8 cellular contexts compared by ENCODE assay signal in genomic region chr6:26031151-26031594, GRCh38. TPM values are rescaled to one million over a fixed set of nuclear protein-coding genes. Genes with fewer than 3 reads are reported as not detected.
DNase-seq lines count a peak whose midpoint lies in the region; TF ChIP-seq lines count a peak whose summit lies in the region.

No MANE protein-coding gene starts in this region.

- H3K27me3 Mint-ChIP-seq in osteocyte (ENCODE audit: unreplicated experiment): no peaks in the 10 kb centered on the region

- intact Hi-C loops in posterior vena cava (cut with DNase I): no loop called here
- intact Hi-C loops in ascending aorta (cut with DNase I): loop anchor here (5.0 kb wide), 1 partner anchor 166 kb away; a partner anchor contains a TSS

- H3K4me1 Mint-ChIP-seq in osteocyte (ENCODE audit: unreplicated experiment): peaks cover 48% of the 10 kb centered on the region

- TF ChIP-seq CTCF in choroid plexus epithelial cell (conservative IDR thresholded peaks at IDR 0.05; ENCODE audit: low read depth, low read length): no peak
- TF ChIP-seq CTCF in osteocyte (IDR thresholded peaks at IDR 0.05): no peak
- no peak for TF ChIP-seq CTCF in ascending aorta (IDR thresholded peaks at IDR 0.05)

- peak overlapping the region; percentile 86 for H3K4me3 Mint-ChIP-seq in osteocyte (ENCODE audit: unreplicated experiment)

- H3K27ac Mint-ChIP-seq in osteocyte (ENCODE audit: unreplicated experiment): peak overlapping the region; percentile 95

- no peaks in the 10 kb centered on the region for H3K36me3 ChIP-seq in ascending aorta

- H3K4me3 ChIP-seq in choroid plexus epithelial cell (ENCODE audit: low read depth, low read length) (peak overlapping the region; percentile 61), ascending aorta (peak overlapping the region in 1 of 2 donors; percentile 79)

- no peaks in the 10 kb centered on the region for H3K9me3 Mint-ChIP-seq in osteocyte (ENCODE audit: unreplicated experiment)

- DNase-seq in NCI-H1092 treated with DMSO at 0.1 percent for 48 hours (lab: John Stamatoyannopoulos, UW): peak; percentile 37
- no peak for DNase-seq in NCI-H1092 (lab: John Stamatoyannopoulos, UW)
- DNase-seq in NCI-H82 treated with DMSO at 0.1 percent for 48 hours (lab: John Stamatoyannopoulos, UW; ENCODE audit: unreplicated experiment): peak; percentile 87
- DNase-seq in choroid plexus epithelial cell (ENCODE audit: low read depth): no peak
- DNase-seq in osteocyte (ENCODE audit: extremely low spot score, unreplicated experiment): no peak
- DNase-seq in posterior vena cava (ENCODE audit: low spot score): no peak
- no peak for DNase-seq in ascending aorta (ENCODE audit: low spot score in 2 of 2)
- no peak for DNase-seq in stimulated activated CD8-positive, alpha-beta memory T cell treated with anti-CD3 and anti-CD28 coated beads, Interleukin-4, amount 100 ng/mL, for 48 hours

- no peaks in the 10 kb centered on the region for H3K27me3 ChIP-seq in ascending aorta

- no peaks in the 10 kb centered on the region for H3K9me3 ChIP-seq in ascending aorta

- peak overlapping the region in 1 of 2 donors; percentile 6 for H3K27ac ChIP-seq in ascending aorta

- H3K4me1 ChIP-seq in ascending aorta: peaks cover 5 to 20% of the 10 kb centered on the region in 2 donors

- no peaks in the 10 kb centered on the region for H3K36me3 Mint-ChIP-seq in osteocyte (ENCODE audit: unreplicated experiment)

RNA-seq across cellular contexts. Expression of gene HFE, which starts 56.1 kb away (rescaled TPM):
- 6.0 and 6.2 TPM in 2 replicates for total RNA-seq in osteocyte
- 10 to 100 TPM in 1 of 2 donors, 1 to 10 TPM in 1; 5.5 to 11.8 TPM for total RNA-seq in posterior vena cava
- 2.6 TPM for total RNA-seq in ascending aorta

Comparison
In these comparisons a context has a peak if more than half of its experiments do, and no peak if none do; other contexts are left out.
1. DNase-seq: peak in NCI-H1092 treated with DMSO at 0.1 percent for 48 hours (single experiment) and NCI-H82 treated with DMSO at 0.1 percent for 48 hours (single experiment); none in NCI-H1092 (single experiment), choroid plexus epithelial cell (single experiment), osteocyte (single experiment), posterior vena cava (single experiment), ascending aorta (0 of 2) and stimulated activated CD8-positive, alpha-beta memory T cell treated with anti-CD3 and anti-CD28 coated beads, Interleukin-4, amount 100 ng/mL, for 48 hours (single experiment).